ENCODE assay signal across 18 cellular contexts in the genomic region with DNA sequence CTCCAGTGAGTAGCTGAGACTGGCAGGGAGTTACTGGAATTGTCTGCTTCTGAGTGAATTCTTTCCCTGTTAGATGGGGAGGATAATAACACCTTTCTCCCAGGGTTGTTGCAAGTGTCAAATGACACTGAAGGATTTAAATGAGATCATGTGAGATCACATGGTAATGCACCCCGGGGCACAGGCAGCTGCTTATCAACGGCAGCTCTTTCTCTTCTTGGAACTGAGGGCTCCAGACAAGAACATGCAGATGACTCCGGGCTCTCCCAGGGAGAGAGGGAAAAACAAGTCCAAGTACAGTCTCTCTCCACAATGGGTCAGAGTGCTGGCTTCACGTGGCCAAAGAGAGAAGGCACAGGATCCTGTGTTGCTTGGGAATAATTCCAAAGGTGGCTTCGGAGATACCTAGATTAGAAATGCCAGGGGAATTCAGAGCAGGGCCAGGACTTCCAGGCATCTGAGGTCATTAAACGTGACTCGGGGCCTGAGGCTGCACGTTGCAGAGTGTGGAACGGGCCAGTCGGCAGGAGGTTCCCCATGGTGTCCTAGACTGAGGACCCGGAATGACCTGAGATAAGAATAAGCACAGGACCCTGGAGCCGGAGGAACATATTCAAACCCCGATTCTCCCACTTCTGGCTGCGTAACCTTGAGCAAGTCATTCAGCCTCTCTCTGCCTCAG.
DNase-seq lines count a peak whose midpoint lies in the region; ATAC-seq, FAIRE-seq and TF ChIP-seq lines count a peak whose summit lies in the region.
"Had no signal": no experiment of that assay in that cellular context is flagged by ENCODE, and none has a peak within 500 bp of the region (broad histone marks: within the 10 kb centered on the region; RNA-seq: fewer than 3 reads in every experiment).

No MANE protein-coding gene starts in this region.

- no peak for FAIRE-seq in pancreas (lab: Jason Lieb, UNC)
- FAIRE-seq: bronchial epithelial cell had no signal

- DNase-seq in NCI-H526 treated with DMSO at 0.1 percent for 48 hours (lab: John Stamatoyannopoulos, UW) (peak; percentile 69), endodermal cell (peak; percentile 90), osteoblast (ENCODE audit: insufficient read length, low spot score, missing footprints) (peak; percentile 68), pancreas (no peak)
- DNase-seq in activated CD4-positive, alpha-beta T cell treated with anti-CD3 and anti-CD28 coated beads, Interleukin-2, amount 10 ng/mL, durations not matched to agents 24 days and 14 days: no peak
- DNase-seq: activated CD4-positive, CD25-positive, alpha-beta regulatory T cell treated with anti-CD3 and anti-CD28 coated beads, Interleukin-2, amount 50 U/mL, for 72 hours; activated CD8-positive, alpha-beta memory T cell treated with anti-CD3 and anti-CD28 coated beads, Interleukin-2, amount 50 U/mL, for 48 hours; IMR-90; left colon; NCI-H1105 treated with DMSO at 0.1 percent for 48 hours; SW 1271 had no signal

- no peak overlapping the region for H2AFZ ChIP-seq in osteoblast (ENCODE audit: low read length)

- H3K27ac ChIP-seq in HUES48 (ENCODE audit: low read depth, low read length) (peak overlapping the region; percentile 31), endodermal cell (ENCODE audit: low read depth, low read length) (no peak overlapping the region), osteoblast (ENCODE audit: low read depth, low read length) (no peak overlapping the region), pancreas (no peak overlapping the region)
- H3K27ac ChIP-seq: BLaER1 treated with 17β-estradiol and CSF1 and Interleukin-3, amounts not matched to agents 10 nM and 100 nM had no signal

- H3K36me3 Mint-ChIP-seq in endodermal cell (ENCODE audit: low read depth): no peaks in the 10 kb centered on the region
- no peaks in the 10 kb centered on the region for H3K36me3 Mint-ChIP-seq in activated CD4-positive, alpha-beta T cell treated with anti-CD3 and anti-CD28 coated beads, Interleukin-2, amount 10 ng/mL, durations not matched to agents 24 days and 14 days (ENCODE audit: low read depth)
- H3K36me3 Mint-ChIP-seq: activated naive CD4-positive, alpha-beta T cell treated with anti-CD3 and anti-CD28 coated beads, Interleukin-2, amount 50 U/mL, for 24 hours had no signal

- peaks cover 5% of the 10 kb centered on the region for H3K27me3 Mint-ChIP-seq in endodermal cell (ENCODE audit: insufficient read depth)
- peaks cover 9% of the 10 kb centered on the region for H3K27me3 Mint-ChIP-seq in activated CD4-positive, alpha-beta T cell treated with anti-CD3 and anti-CD28 coated beads, Interleukin-2, amount 10 ng/mL, durations not matched to agents 24 days and 14 days

- H3K4me1 ChIP-seq in HUES48 (ENCODE audit: control insufficient read depth, insufficient read depth, low read length) (peaks cover 35% of the 10 kb centered on the region; the same call in 1 of the 2 replicates), endodermal cell (ENCODE audit: control insufficient read depth, insufficient read depth, low read length) (peaks cover 22% of the 10 kb centered on the region), osteoblast (ENCODE audit: insufficient read depth, low read length) (peaks cover 5% of the 10 kb centered on the region), pancreas (no peaks in the 10 kb centered on the region)

- H3K36me3 ChIP-seq in HUES48 (ENCODE audit: control insufficient read depth, insufficient read depth, low read length) (no peaks in the 10 kb centered on the region), endodermal cell (ENCODE audit: control insufficient read depth, insufficient read depth, low read length) (no peaks in the 10 kb centered on the region), osteoblast (ENCODE audit: insufficient read depth, low read length) (no peaks in the 10 kb centered on the region), pancreas (no peaks in the 10 kb centered on the region)
- H3K36me3 ChIP-seq: BLaER1 treated with 17β-estradiol and CSF1 and Interleukin-3, amounts not matched to agents 10 nM and 100 nM had no signal

- no peak overlapping the region for H3K9ac ChIP-seq in HUES48 (ENCODE audit: low read depth, low read length)
- no peak overlapping the region for H3K9ac ChIP-seq in endodermal cell (ENCODE audit: extremely low read depth, low read length, poor library complexity, severe bottlenecking)
- H3K9ac ChIP-seq: BLaER1 treated with 17β-estradiol and CSF1 and Interleukin-3, amounts not matched to agents 10 nM and 100 nM had no signal

- TF ChIP-seq CTCF in endodermal cell (conservative IDR thresholded peaks at IDR 0.05) (no peak), osteoblast (IDR thresholded peaks at IDR 0.05; ENCODE audit: extremely low read depth, low read depth, low read length) (no peak), pancreas (IDR thresholded peaks at IDR 0.05) (no peak)

- WGBS in endodermal cell (ENCODE audit: insufficient coverage in 1 of 2, insufficient read length in 1 of 2), 2 experiments: 68% methylated on average over 14 of the region's 14 CpGs
- 75 to 77% methylated on average over 14 of the region's 14 CpGs for WGBS in pancreas, 2 donors

- peaks cover 4% of the 10 kb centered on the region; the same call in 1 of the 2 replicates for H3K27me3 ChIP-seq in HUES48 (ENCODE audit: control insufficient read depth, insufficient read depth, low read length)
- H3K27me3 ChIP-seq in endodermal cell (ENCODE audit: control insufficient read depth, insufficient read depth, low read length, poor library complexity, severe bottlenecking): no peaks in the 10 kb centered on the region
- H3K27me3 ChIP-seq in osteoblast (ENCODE audit: insufficient read depth, low read length): peaks cover 19% of the 10 kb centered on the region
- no peaks in the 10 kb centered on the region for H3K27me3 ChIP-seq in pancreas
- H3K27me3 ChIP-seq: BLaER1 treated with 17β-estradiol and CSF1 and Interleukin-3, amounts not matched to agents 10 nM and 100 nM had no signal

- H3K4me3 ChIP-seq in HUES48 (ENCODE audit: low read depth, low read length): no peak overlapping the region
- no peak overlapping the region for H3K4me3 ChIP-seq in endodermal cell (ENCODE audit: low read length)
- no peak overlapping the region for H3K4me3 ChIP-seq in osteoblast (ENCODE audit: insufficient read depth, low read length)
- H3K4me3 ChIP-seq in pancreas: no peak overlapping the region
- H3K4me3 ChIP-seq: BLaER1 treated with 17β-estradiol and CSF1 and Interleukin-3, amounts not matched to agents 10 nM and 100 nM; skin epidermis had no signal

- no peaks in the 10 kb centered on the region for H3K79me2 ChIP-seq in osteoblast (ENCODE audit: insufficient read depth, low read length)

- H3K9me3 Mint-ChIP-seq in endodermal cell: no peaks in the 10 kb centered on the region
- H3K9me3 Mint-ChIP-seq in activated CD4-positive, alpha-beta T cell treated with anti-CD3 and anti-CD28 coated beads, Interleukin-2, amount 10 ng/mL, durations not matched to agents 24 days and 14 days: no peaks in the 10 kb centered on the region
- H3K9me3 Mint-ChIP-seq: activated naive CD4-positive, alpha-beta T cell treated with anti-CD3 and anti-CD28 coated beads, Interleukin-2, amount 50 U/mL, for 24 hours had no signal

- H3K27ac Mint-ChIP-seq in endodermal cell: peak overlapping the region; percentile 58
- no peak overlapping the region for H3K27ac Mint-ChIP-seq in activated CD4-positive, alpha-beta T cell treated with anti-CD3 and anti-CD28 coated beads, Interleukin-2, amount 10 ng/mL, durations not matched to agents 24 days and 14 days
- H3K27ac Mint-ChIP-seq: activated naive CD4-positive, alpha-beta T cell treated with anti-CD3 and anti-CD28 coated beads, Interleukin-2, amount 50 U/mL, for 24 hours had no signal

- no peak overlapping the region for H3K4me2 ChIP-seq in osteoblast (ENCODE audit: insufficient read depth, low read length)
- H3K4me2 ChIP-seq: BLaER1 treated with 17β-estradiol and CSF1 and Interleukin-3, amounts not matched to agents 10 nM and 100 nM had no signal

- no peak overlapping the region for H3K4me3 Mint-ChIP-seq in endodermal cell
- no peak overlapping the region for H3K4me3 Mint-ChIP-seq in activated CD4-positive, alpha-beta T cell treated with anti-CD3 and anti-CD28 coated beads, Interleukin-2, amount 10 ng/mL, durations not matched to agents 24 days and 14 days
- H3K4me3 Mint-ChIP-seq: activated naive CD4-positive, alpha-beta T cell treated with anti-CD3 and anti-CD28 coated beads, Interleukin-2, amount 50 U/mL, for 24 hours had no signal

- no peaks in the 10 kb centered on the region for H3K9me3 ChIP-seq in HUES48 (ENCODE audit: control insufficient read depth, insufficient read depth, low read length)
- H3K9me3 ChIP-seq in endodermal cell (ENCODE audit: control insufficient read depth, low read length): no peaks in the 10 kb centered on the region
- no peaks in the 10 kb centered on the region for H3K9me3 ChIP-seq in osteoblast (ENCODE audit: low read depth, low read length)
- H3K9me3 ChIP-seq in pancreas: no peaks in the 10 kb centered on the region
- H3K9me3 ChIP-seq: BLaER1 treated with 17β-estradiol and CSF1 and Interleukin-3, amounts not matched to agents 10 nM and 100 nM had no signal

- intact Hi-C loops in activated CD4-positive, alpha-beta T cell treated with anti-CD3 and anti-CD28 coated beads, Interleukin-2, amount 10 ng/mL, durations not matched to agents 24 days and 14 days (cut with micrococcal nuclease): no loop called here
- intact Hi-C loops in pancreas (cut with DNase I): no loop called here

- no peak for ATAC-seq in pancreas
- no peak for ATAC-seq in HG02571 (IDR thresholded peaks at IDR 0.05; ENCODE audit: unreplicated experiment)
- ATAC-seq in HG03196 (IDR thresholded peaks at IDR 0.05; ENCODE audit: unreplicated experiment): no peak
- ATAC-seq: left colon had no signal

- H3K4me1 Mint-ChIP-seq in endodermal cell: peaks cover 57% of the 10 kb centered on the region
- no peaks in the 10 kb centered on the region for H3K4me1 Mint-ChIP-seq in activated CD4-positive, alpha-beta T cell treated with anti-CD3 and anti-CD28 coated beads, Interleukin-2, amount 10 ng/mL, durations not matched to agents 24 days and 14 days
- H3K4me1 Mint-ChIP-seq: activated naive CD4-positive, alpha-beta T cell treated with anti-CD3 and anti-CD28 coated beads, Interleukin-2, amount 50 U/mL, for 24 hours had no signal

- H4K20me1 ChIP-seq in osteoblast (ENCODE audit: insufficient read depth, low read length): no peaks in the 10 kb centered on the region

Comparison
In these comparisons a context has a peak if more than half of its experiments do, and no peak if none do; other contexts are left out.
1. DNase-seq: peak in NCI-H526 treated with DMSO at 0.1 percent for 48 hours (single experiment), endodermal cell (single experiment) and osteoblast (single experiment); none in activated CD4-positive, alpha-beta T cell treated with anti-CD3 and anti-CD28 coated beads, Interleukin-2, amount 10 ng/mL, durations not matched to agents 24 days and 14 days (single experiment) and pancreas (0 of 6).